In genomic region chr9:123456011-123456410, GRCh38 we compare ENCODE assay signal across 19 cellular contexts.
DNase-seq lines count a peak whose midpoint lies in the region; ATAC-seq, FAIRE-seq and TF ChIP-seq lines count a peak whose summit lies in the region.
"Had no signal": no experiment of that assay in that cellular context is flagged by ENCODE, and none has a peak within 500 bp of the region (broad histone marks: within the 10 kb centered on the region; RNA-seq: fewer than 3 reads in every experiment).

No MANE protein-coding gene starts in this region.

- H3K9me3 ChIP-seq in BLaER1 (no peaks in the 10 kb centered on the region), mucosa of descending colon (no peaks in the 10 kb centered on the region), small intestine (ENCODE audit: control insufficient read depth, low read depth) (no peaks in the 10 kb centered on the region)

- FAIRE-seq in small intestine (lab: Jason Lieb, UNC), result no peak
- FAIRE-seq: D721Med, G401.6, GM12891 had no signal

- no peaks in the 10 kb centered on the region for H3K4me1 Mint-ChIP-seq in chondrocyte (ENCODE audit: low read depth)
- H3K4me1 Mint-ChIP-seq: CD4-positive, alpha-beta memory T cell had no signal

- TF ChIP-seq CTCF in chondrocyte (IDR thresholded peaks at IDR 0.05) (no peak), mucosa of descending colon (IDR thresholded peaks at IDR 0.05) (no peak)

- no peak overlapping the region for H3K9ac ChIP-seq in BLaER1

- no peak overlapping the region for H3K4me3 Mint-ChIP-seq in chondrocyte (ENCODE audit: unreplicated experiment)
- H3K4me3 Mint-ChIP-seq: CD4-positive, alpha-beta memory T cell; H9 had no signal

- H3K9me3 Mint-ChIP-seq in chondrocyte (ENCODE audit: low read depth), result no peaks in the 10 kb centered on the region
- H3K9me3 Mint-ChIP-seq: H9 had no signal

- H4K20me1 ChIP-seq in BLaER1, result no peaks in the 10 kb centered on the region

- peaks cover 3% of the 10 kb centered on the region for H3K36me3 Mint-ChIP-seq in chondrocyte (ENCODE audit: low read depth)

- no peaks in the 10 kb centered on the region for H3K27me3 ChIP-seq in BLaER1
- no peaks in the 10 kb centered on the region for H3K27me3 ChIP-seq in small intestine (ENCODE audit: control insufficient read depth in 2 of 2, insufficient read depth in 2 of 2, low read length in 2 of 2)

- H3K27me3 Mint-ChIP-seq in chondrocyte (ENCODE audit: low read depth), result no peaks in the 10 kb centered on the region
- H3K27me3 Mint-ChIP-seq: CD4-positive, alpha-beta memory T cell had no signal

- DNase-seq in chondrocyte (ENCODE audit: low spot score) (peak; percentile 4), mucosa of descending colon (peak; percentile 73 to 87 (median 73)), small intestine (peak; percentile 80), NCI-H2227 treated with DMSO at 0.1 percent for 48 hours (lab: John Stamatoyannopoulos, UW) (no peak), anterior cingulate cortex (lab: John Stamatoyannopoulos, UW) (no peak), HuH-7 (ENCODE audit: low spot score) (no peak)
- DNase-seq in activated CD4-positive, alpha-beta T cell treated with anti-CD3 and anti-CD28 coated beads, Interleukin-2, amount 50 U/mL, for 4 hours, result no peak
- DNase-seq: ACHN; CD4-positive, alpha-beta memory T cell; DMS153; DMS79 treated with DMSO at 0.1 percent for 48 hours; EL; GOT3; H9 had no signal

- H3K27ac ChIP-seq in BLaER1 (no peak overlapping the region), small intestine (ENCODE audit: low read depth in 1 of 2, low read length in 1 of 2) (peak overlapping the region in 1 of 2 donors; percentile 62)
- H3K27ac ChIP-seq: C4-2B had no signal

- intact Hi-C loops in mucosa of descending colon (cut with DNase I, micrococcal nuclease), result loop anchor here in 1 of 2 donors (2.0 kb wide), 1 partner anchor 29 kb away; no protein-coding TSS in a partner anchor

- H3K4me3 ChIP-seq in BLaER1, result no peak overlapping the region
- H3K4me3 ChIP-seq in mucosa of descending colon, result no peak overlapping the region
- H3K4me3 ChIP-seq in small intestine (ENCODE audit: low read depth in 1 of 2, low read length in 2 of 2), result no peak overlapping the region

- H3K4me2 ChIP-seq in BLaER1, result peak overlapping the region; percentile 7; the same call in 1 of the 2 replicates

- WGBS in small intestine, 3 donors, result 26 to 70% (median 51%) methylated on average over 3 of the region's 3 CpGs

- H3K36me3 ChIP-seq in BLaER1 (peaks cover 51% of the 10 kb centered on the region; the same call in 1 of the 2 replicates), mucosa of descending colon (ENCODE audit: low read depth) (no peaks in the 10 kb centered on the region), small intestine (ENCODE audit: control insufficient read depth in 2 of 2, insufficient read depth in 2 of 2, low read length in 2 of 2) (peaks cover 0 to 3% of the 10 kb centered on the region in 2 donors)

- peak; percentile 89 for ATAC-seq in mucosa of descending colon

- H3K27ac Mint-ChIP-seq in chondrocyte (ENCODE audit: unreplicated experiment), result no peak overlapping the region

- H3K4me1 ChIP-seq in BLaER1, result peaks cover 15% of the 10 kb centered on the region
- H3K4me1 ChIP-seq in mucosa of descending colon (ENCODE audit: low read depth), result peaks cover 40% of the 10 kb centered on the region
- peaks cover 2 to 3% of the 10 kb centered on the region in 2 donors for H3K4me1 ChIP-seq in small intestine (ENCODE audit: control insufficient read depth in 2 of 2, insufficient read depth in 1 of 2, low read depth in 1 of 2, low read length in 1 of 2)

Comparison
In these comparisons a context has a peak if more than half of its experiments do, and no peak if none do; other contexts are left out.
1. DNase-seq: peak in chondrocyte (single experiment), mucosa of descending colon (3 of 3) and small intestine (single experiment); none in activated CD4-positive, alpha-beta T cell treated with anti-CD3 and anti-CD28 coated beads, Interleukin-2, amount 50 U/mL, for 4 hours (0 of 2), NCI-H2227 treated with DMSO at 0.1 percent for 48 hours (single experiment), anterior cingulate cortex (0 of 58) and HuH-7 (single experiment).